8 cellular contexts compared by ENCODE assay signal in the genomic region with DNA sequence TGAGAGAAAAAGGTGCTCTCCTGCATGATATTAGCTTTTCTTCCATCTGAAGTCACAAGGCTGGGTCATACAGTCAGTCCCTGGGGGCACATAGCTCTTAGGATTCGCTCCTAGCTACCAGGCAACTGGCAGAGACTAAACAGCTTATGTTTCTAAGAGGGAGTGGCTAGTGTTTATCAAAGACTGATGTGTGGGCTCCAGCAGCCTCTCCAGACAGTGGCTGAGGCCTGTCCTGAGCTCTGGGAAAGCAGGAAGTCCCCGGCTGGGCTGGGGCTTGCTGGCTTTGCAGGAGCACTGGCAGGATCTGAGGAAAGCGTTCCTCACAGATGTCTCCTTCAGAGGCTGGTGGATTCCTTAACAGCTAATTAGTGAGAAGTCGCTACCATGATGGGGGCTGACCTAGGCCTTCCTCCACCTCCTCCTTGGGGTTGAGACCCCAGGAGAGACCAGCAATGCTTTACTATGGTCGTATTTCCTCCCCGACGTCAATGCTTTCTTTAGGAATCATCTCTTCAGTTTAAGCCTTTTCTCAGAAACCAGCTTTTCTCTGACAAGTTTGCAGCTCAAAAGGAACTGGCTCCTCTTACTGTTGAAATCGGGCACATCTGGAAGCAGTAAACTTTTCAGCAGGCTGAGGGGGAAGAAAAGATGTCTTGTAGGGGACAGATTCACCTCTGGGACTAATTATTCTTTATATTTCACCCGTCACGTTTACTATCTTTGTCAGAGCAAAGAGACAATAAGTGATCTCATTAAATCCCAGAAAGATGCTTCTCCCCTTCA. TPM values are rescaled to one million over a fixed set of nuclear protein-coding genes. Genes with fewer than 3 reads are reported as not detected.
A peak's percentile ranks its signal among the peaks of the same experiment; 100 is the strongest.
DNase-seq lines count a peak whose midpoint lies in the region; ATAC-seq and TF ChIP-seq lines count a peak whose summit lies in the region.

No MANE protein-coding gene starts in this region.

- H3K36me3 ChIP-seq in fibroblast of lung (ENCODE audit: control insufficient read depth, insufficient read depth, low read length), result no peaks in the 10 kb centered on the region

- H3K4me1 Mint-ChIP-seq in osteocyte (ENCODE audit: unreplicated experiment), result peaks cover 68% of the 10 kb centered on the region
- H3K4me1 Mint-ChIP-seq in activated T-cell treated with anti-CD3 and anti-CD28 coated beads, Interleukin-2, amount 50 U/mL, for 4 hours (ENCODE audit: low read depth), result peaks cover 5% of the 10 kb centered on the region

- DNase-seq in Daoy (ENCODE audit: low read depth) (peak; percentile 72), NCI-H2227 treated with DMSO at 0.1 percent for 48 hours (lab: John Stamatoyannopoulos, UW) (peak; percentile 50), fibroblast of lung (ENCODE audit: low read depth in 2 of 2) (peak in 1 of 2 donors; percentile 63), osteocyte (ENCODE audit: extremely low spot score, unreplicated experiment) (peak; percentile 90), 8988T (no peak)
- DNase-seq in stimulated activated CD4-positive, alpha-beta T cell treated with anti-CD3 and anti-CD28 coated beads, Interleukin-1b, Interleukin-23, amount 100 ng/mL, for 48 hours, result no peak
- DNase-seq in activated T-cell treated with anti-CD3 and anti-CD28 coated beads, Interleukin-2, amount 50 U/mL, for 4 hours, result no peak

- TF ChIP-seq CTCF in fibroblast of lung (conservative IDR thresholded peaks at IDR 0.05 in 1 of 2, IDR thresholded peaks at IDR 0.05 in 1 of 2; ENCODE audit: low read depth in 1 of 2, low read length in 2 of 2) (no peak), osteocyte (IDR thresholded peaks at IDR 0.05) (peak; percentile 30)

- H3K4me2 ChIP-seq in fibroblast of lung (ENCODE audit: extremely low read depth, insufficient read depth, low read length), result no peak overlapping the region

- H2AFZ ChIP-seq in fibroblast of lung (ENCODE audit: low read length), result peak overlapping the region; percentile 7

- no peaks in the 10 kb centered on the region for H3K27me3 ChIP-seq in fibroblast of lung (ENCODE audit: control insufficient read depth, insufficient read depth, low read length)

- no peaks in the 10 kb centered on the region for H3K36me3 Mint-ChIP-seq in osteocyte (ENCODE audit: unreplicated experiment)
- no peaks in the 10 kb centered on the region for H3K36me3 Mint-ChIP-seq in activated T-cell treated with anti-CD3 and anti-CD28 coated beads, Interleukin-2, amount 50 U/mL, for 4 hours (ENCODE audit: insufficient read depth)

- H3K27ac Mint-ChIP-seq in osteocyte (ENCODE audit: unreplicated experiment), result peak overlapping the region; percentile 91

- H3K4me3 ChIP-seq in fibroblast of lung (replicated peaks in 1 of 4; ENCODE audit: control extremely low read depth in 1 of 4, insufficient read depth in 1 of 4, low read depth in 3 of 4, low read length in 4 of 4), result no peak overlapping the region

- no peak overlapping the region for H3K9ac ChIP-seq in fibroblast of lung (ENCODE audit: insufficient read depth, low read length)

- no peak overlapping the region for H3K27ac ChIP-seq in fibroblast of lung (ENCODE audit: insufficient read depth, low read length)

- peaks cover 11% of the 10 kb centered on the region for H3K4me1 ChIP-seq in fibroblast of lung (ENCODE audit: control insufficient read depth, extremely low read depth, insufficient read depth, low read length)

- ATAC-seq in activated T-cell treated with anti-CD3 and anti-CD28 coated beads, Interleukin-2, amount 50 U/mL, for 4 hours, result no peak
- no peak for ATAC-seq in GM18517 (IDR thresholded peaks at IDR 0.05; ENCODE audit: unreplicated experiment)

- H4K20me1 ChIP-seq in fibroblast of lung (ENCODE audit: control insufficient read depth, extremely low read depth, insufficient read depth, low read length), result no peaks in the 10 kb centered on the region

- H3K9me3 ChIP-seq in fibroblast of lung (ENCODE audit: control insufficient read depth, insufficient read depth, low read depth, low read length), result no peaks in the 10 kb centered on the region

- no peaks in the 10 kb centered on the region for H3K27me3 Mint-ChIP-seq in osteocyte (ENCODE audit: unreplicated experiment)
- peaks cover 47% of the 10 kb centered on the region for H3K27me3 Mint-ChIP-seq in activated T-cell treated with anti-CD3 and anti-CD28 coated beads, Interleukin-2, amount 50 U/mL, for 4 hours (ENCODE audit: low read depth)

- H3K4me3 Mint-ChIP-seq in osteocyte (ENCODE audit: unreplicated experiment), result peak overlapping the region; percentile 40
- H3K4me3 Mint-ChIP-seq in activated T-cell treated with anti-CD3 and anti-CD28 coated beads, Interleukin-2, amount 50 U/mL, for 4 hours, result no peak overlapping the region

- no peaks in the 10 kb centered on the region for H3K79me2 ChIP-seq in fibroblast of lung (ENCODE audit: control insufficient read depth, insufficient read depth, low read length)

- no peaks in the 10 kb centered on the region for H3K9me3 Mint-ChIP-seq in osteocyte (ENCODE audit: unreplicated experiment)
- no peaks in the 10 kb centered on the region for H3K9me3 Mint-ChIP-seq in activated T-cell treated with anti-CD3 and anti-CD28 coated beads, Interleukin-2, amount 50 U/mL, for 4 hours

RNA-seq across cellular contexts. Expression of gene HHAT, which starts 33.5 kb away (rescaled TPM):
- 4.4 and 4.5 TPM in 2 replicates for total RNA-seq in Daoy (2014; rRNA removed; shearing (Covaris generic))
- total RNA-seq in fibroblast of lung, result 2.3 and 4.8 TPM in 2 replicates
- 1.3 and 3.6 TPM in 2 replicates for polyA plus RNA-seq in fibroblast of lung
- 1.3 and 2.7 TPM in 2 replicates for polyA plus RNA-seq in fibroblast of lung (2012)
- polyA minus RNA-seq in fibroblast of lung (ENCODE audit: low replicate concordance), result 2.0 and 3.0 TPM in 2 replicates
- total RNA-seq in osteocyte, result 6.0 and 7.0 TPM in 2 replicates
- total RNA-seq in activated T-cell treated with anti-CD3 and anti-CD28 coated beads, Interleukin-2, amount 50 U/mL, for 4 hours, result under 1 TPM; 0.26 to 0.71 (median 0.65) TPM

Comparison
In these comparisons a context has a peak if more than half of its experiments do, and no peak if none do; other contexts are left out.
1. DNase-seq: peak in Daoy (single experiment), NCI-H2227 treated with DMSO at 0.1 percent for 48 hours (single experiment) and osteocyte (single experiment); none in 8988T (single experiment), stimulated activated CD4-positive, alpha-beta T cell treated with anti-CD3 and anti-CD28 coated beads, Interleukin-1b, Interleukin-23, amount 100 ng/mL, for 48 hours (single experiment) and activated T-cell treated with anti-CD3 and anti-CD28 coated beads, Interleukin-2, amount 50 U/mL, for 4 hours (single experiment).